In the genomic region with DNA sequence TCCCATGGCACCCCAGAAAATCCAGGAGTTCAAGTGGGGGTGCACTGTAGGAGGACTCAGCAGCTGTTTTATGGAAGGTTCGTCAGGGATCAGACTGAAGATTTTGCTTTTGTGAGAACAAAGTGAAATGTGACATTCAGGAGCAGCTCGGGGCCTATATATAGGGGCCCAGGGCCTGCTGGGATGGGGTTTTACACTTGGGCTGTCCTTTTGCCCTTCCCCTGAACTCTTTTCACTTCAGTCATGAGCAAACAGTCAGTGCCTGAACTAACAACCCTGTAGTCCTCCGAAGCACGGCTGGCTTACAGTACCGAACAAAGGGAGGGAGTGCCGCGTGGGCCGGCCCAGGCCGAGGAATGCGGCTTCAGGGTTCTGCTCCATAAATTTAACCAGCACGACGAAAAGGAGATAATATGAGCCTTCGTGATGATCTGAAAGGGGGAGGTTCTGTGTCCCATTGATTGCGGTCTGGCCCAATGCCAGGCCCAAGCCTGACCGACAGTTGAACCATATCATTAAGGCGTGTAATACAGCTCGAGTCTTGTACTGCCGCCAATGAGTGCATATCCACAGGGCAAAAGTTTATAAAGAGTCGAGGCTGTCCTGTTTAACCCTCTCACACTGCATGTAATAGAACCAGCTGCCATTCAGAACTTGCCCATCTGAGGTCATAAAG, we compare ENCODE assay signal across 8 cellular contexts.
DNase-seq lines count a peak whose midpoint lies in the region; ATAC-seq and TF ChIP-seq lines count a peak whose summit lies in the region.

No MANE protein-coding gene starts in this region.

- H3K4me3 ChIP-seq in cardiac muscle cell, result no peak overlapping the region

- no peak for ATAC-seq in HG03196 (IDR thresholded peaks at IDR 0.05; ENCODE audit: unreplicated experiment)

- peaks cover 24% of the 10 kb centered on the region for H3K4me1 ChIP-seq in cardiac muscle cell (ENCODE audit: low read depth)

- H3K27ac ChIP-seq in cardiac muscle cell, result peak overlapping the region; percentile 50

- DNase-seq in GM04504 (ENCODE audit: low read depth) (peak; percentile 99), NCI-H1417 treated with DMSO at 0.1 percent for 48 hours (lab: John Stamatoyannopoulos, UW) (peak; percentile 43), cardiac muscle cell (ENCODE audit: low read depth in 1 of 2, low spot score in 1 of 2) (peak; percentile 50 to 99), retina (peak; percentile 85), germinal center (ENCODE audit: low spot score) (no peak), AML-193 (lab: John Stamatoyannopoulos, UW) (no peak)
- DNase-seq in activated T-cell treated with anti-CD3 and anti-CD28 coated beads, Interleukin-2, amount 50 U/mL, for 24 hours, result peak; percentile 49

- peaks cover 93% of the 10 kb centered on the region for H3K4me1 Mint-ChIP-seq in activated T-cell treated with anti-CD3 and anti-CD28 coated beads, Interleukin-2, amount 50 U/mL, for 24 hours (ENCODE audit: low read depth)

- H3K27ac Mint-ChIP-seq in activated T-cell treated with anti-CD3 and anti-CD28 coated beads, Interleukin-2, amount 50 U/mL, for 24 hours, result peak overlapping the region; percentile 89

- no peaks in the 10 kb centered on the region for H3K27me3 Mint-ChIP-seq in activated T-cell treated with anti-CD3 and anti-CD28 coated beads, Interleukin-2, amount 50 U/mL, for 24 hours

- H3K27me3 ChIP-seq in cardiac muscle cell, result no peaks in the 10 kb centered on the region

- H3K36me3 ChIP-seq in cardiac muscle cell, result no peaks in the 10 kb centered on the region

- no peak for TF ChIP-seq CTCF in cardiac muscle cell (IDR thresholded peaks at IDR 0.05; ENCODE audit: low read depth, low read length)

- H3K36me3 Mint-ChIP-seq in activated T-cell treated with anti-CD3 and anti-CD28 coated beads, Interleukin-2, amount 50 U/mL, for 24 hours (ENCODE audit: low read depth), result peaks cover 62% of the 10 kb centered on the region

- H3K9me3 Mint-ChIP-seq in activated T-cell treated with anti-CD3 and anti-CD28 coated beads, Interleukin-2, amount 50 U/mL, for 24 hours, result no peaks in the 10 kb centered on the region

- peak overlapping the region; percentile 21 for H3K4me3 Mint-ChIP-seq in activated T-cell treated with anti-CD3 and anti-CD28 coated beads, Interleukin-2, amount 50 U/mL, for 24 hours

- no peaks in the 10 kb centered on the region for H3K9me3 ChIP-seq in cardiac muscle cell (ENCODE audit: low read depth)

Comparison
In these comparisons a context has a peak if more than half of its experiments do, and no peak if none do; other contexts are left out.
1. DNase-seq: peak in GM04504 (single experiment), NCI-H1417 treated with DMSO at 0.1 percent for 48 hours (single experiment), activated T-cell treated with anti-CD3 and anti-CD28 coated beads, Interleukin-2, amount 50 U/mL, for 24 hours (single experiment), cardiac muscle cell (2 of 2) and retina (single experiment); none in germinal center (single experiment) and AML-193 (0 of 2).